Comparison of ENCODE assay signal across 9 cellular contexts in genomic region chr20:35883341-35883777, GRCh38.
DNase-seq lines count a peak whose midpoint lies in the region; ATAC-seq and TF ChIP-seq lines count a peak whose summit lies in the region.
"Had no signal": no experiment of that assay in that cellular context is flagged by ENCODE, and none has a peak within 500 bp of the region (broad histone marks: within the 10 kb centered on the region; RNA-seq: fewer than 3 reads in every experiment).

No MANE protein-coding gene starts in this region.

- H3K4me3 Mint-ChIP-seq in CD4-positive, alpha-beta T cell, result no peak overlapping the region
- H3K4me3 Mint-ChIP-seq: naive B cell had no signal

- peaks cover 17% of the 10 kb centered on the region for H3K4me1 Mint-ChIP-seq in CD4-positive, alpha-beta T cell (ENCODE audit: low read depth)

- no peaks in the 10 kb centered on the region for H3K27me3 Mint-ChIP-seq in CD4-positive, alpha-beta T cell
- H3K27me3 Mint-ChIP-seq: naive B cell had no signal

- no peak overlapping the region for H3K27ac ChIP-seq in CD4-positive, alpha-beta T cell (ENCODE audit: low read depth, low read length)
- H3K27ac ChIP-seq in RWPE2 (ENCODE audit: poor library complexity, severe bottlenecking) (peak overlapping the region; percentile 100), foreskin keratinocyte (peak overlapping the region; percentile 83), skeletal muscle tissue (ENCODE audit: low read depth, low read length) (peak overlapping the region; percentile 72)

- H3K4me1 ChIP-seq in RWPE2 (ENCODE audit: insufficient read depth, poor library complexity, severe bottlenecking) (peaks cover 64% of the 10 kb centered on the region), foreskin keratinocyte (peaks cover 29% of the 10 kb centered on the region), skeletal muscle tissue (ENCODE audit: control insufficient read depth in 3 of 3, insufficient read depth in 3 of 3, low read length in 3 of 3) (peaks cover 19 to 33% (median 23%) of the 10 kb centered on the region in 3 donors)

- peaks cover 35% of the 10 kb centered on the region for H3K36me3 Mint-ChIP-seq in CD4-positive, alpha-beta T cell (ENCODE audit: low read depth)
- H3K36me3 Mint-ChIP-seq: naive B cell had no signal

- CTCF ChIA-PET in CD4-positive, alpha-beta T cell (lab: Charles Lee), result interaction anchor here (0.8 to 1.2 kb wide), 2 partner anchors 174 to 184 kb away, joined by 3 read pairs; partner anchors contain the start of genes NFS1 and ROMO1

- peak overlapping the region; percentile 34 to 52 (median 48) for H3K9ac ChIP-seq in skeletal muscle tissue (ENCODE audit: low read depth in 1 of 3, low read length in 3 of 3)

- POLR2A ChIA-PET in CD4-positive, alpha-beta T cell (lab: Charles Lee), result interaction anchor here (0.8 kb wide), 1 partner anchor 467 kb away, joined by 3 read pairs; no protein-coding TSS in a partner anchor

- no peak for TF ChIP-seq CTCF in CD4-positive, alpha-beta T cell (IDR thresholded peaks at IDR 0.05)
- no peak for TF ChIP-seq CTCF in RWPE2 (IDR thresholded peaks at IDR 0.05; ENCODE audit: poor library complexity, severe bottlenecking)
- TF ChIP-seq CTCF in foreskin keratinocyte (conservative IDR thresholded peaks at IDR 0.05), result no peak

- DNase-seq in CD4-positive, alpha-beta T cell, result no peak
- DNase-seq in RWPE2 (ENCODE audit: low spot score), result no peak
- DNase-seq in foreskin keratinocyte, result no peak
- DNase-seq in iPS-NIHi7 (ENCODE audit: extremely low spot score), result no peak
- no peak for DNase-seq in DMS153 (lab: John Stamatoyannopoulos, UW)
- no peak for DNase-seq in Kasumi-1 (lab: John Stamatoyannopoulos, UW)
- DNase-seq: naive B cell had no signal

- H3K36me3 ChIP-seq in RWPE2 (ENCODE audit: low read depth) (peaks cover 24% of the 10 kb centered on the region), skeletal muscle tissue (ENCODE audit: control insufficient read depth in 3 of 3, insufficient read depth in 3 of 3, low read length in 3 of 3) (peaks cover 0 to 2% (median 0%) of the 10 kb centered on the region in 3 donors)

- no peaks in the 10 kb centered on the region for H3K27me3 ChIP-seq in CD4-positive, alpha-beta T cell (ENCODE audit: control insufficient read depth, insufficient read depth, low read length)
- H3K27me3 ChIP-seq in RWPE2 (ENCODE audit: insufficient read depth, poor library complexity, severe bottlenecking) (no peaks in the 10 kb centered on the region), foreskin keratinocyte (no peaks in the 10 kb centered on the region), skeletal muscle tissue (ENCODE audit: control insufficient read depth in 3 of 3, insufficient read depth in 3 of 3, low read length in 3 of 3) (no peaks in the 10 kb centered on the region)

- H3K4me3 ChIP-seq in RWPE2 (ENCODE audit: severe bottlenecking), result no peak overlapping the region
- H3K4me3 ChIP-seq in skeletal muscle tissue (ENCODE audit: low read length in 3 of 3), result no peak overlapping the region

- H3K9me3 ChIP-seq in CD4-positive, alpha-beta T cell (ENCODE audit: control insufficient read depth, low read length), result no peaks in the 10 kb centered on the region
- H3K9me3 ChIP-seq in RWPE2 (ENCODE audit: severe bottlenecking), result no peaks in the 10 kb centered on the region
- H3K9me3 ChIP-seq in skeletal muscle tissue (ENCODE audit: control insufficient read depth in 3 of 3, low read length in 3 of 3), result no peaks in the 10 kb centered on the region

- peak overlapping the region; percentile 43 for H3K27ac Mint-ChIP-seq in CD4-positive, alpha-beta T cell

- intact Hi-C loops in CD4-positive, alpha-beta T cell (cut with DNase I, micrococcal nuclease), result loop anchor here (5.0 to 10.0 kb wide), 4 partner anchors 181 to 281 kb away; partner anchors contain the start of genes NFS1 (in 1 of the 2) and ROMO1 (in 1 of the 2)

- no peak for ATAC-seq in CD4-positive, alpha-beta T cell (ENCODE audit: poor library complexity)
- ATAC-seq in RWPE2 (ENCODE audit: low read depth), result no peak
- no peak for ATAC-seq in foreskin keratinocyte
- ATAC-seq in HG02938 (IDR thresholded peaks at IDR 0.05; ENCODE audit: unreplicated experiment), result no peak

- no peaks in the 10 kb centered on the region for H3K9me3 Mint-ChIP-seq in CD4-positive, alpha-beta T cell
- H3K9me3 Mint-ChIP-seq: naive B cell had no signal
